17 cellular contexts compared by ENCODE assay signal in genomic region chr5:127419858-127420257, GRCh38.
"Had no signal": no experiment of that assay in that cellular context is flagged by ENCODE, and none has a peak within 500 bp of the region (broad histone marks: within the 10 kb centered on the region; RNA-seq: fewer than 3 reads in every experiment).

No MANE protein-coding gene starts in this region.

- H3K36me3 ChIP-seq: colonic mucosa, right lobe of liver had no signal

- H3K4me1 ChIP-seq: colonic mucosa, foreskin keratinocyte, right lobe of liver had no signal

- H3K27me3 ChIP-seq: colonic mucosa, foreskin keratinocyte, right lobe of liver had no signal

- H3K27ac ChIP-seq: colonic mucosa, foreskin keratinocyte, psoas muscle, right lobe of liver had no signal

- H3K9me3 ChIP-seq: colonic mucosa, psoas muscle, right lobe of liver had no signal

- H3K4me3 ChIP-seq: colonic mucosa, psoas muscle, right lobe of liver had no signal

- DNase-seq: colonic mucosa; dermis blood vessel endothelial cell; effector CD4-positive, alpha-beta T cell; endodermal cell; erythroblast; foreskin keratinocyte; hippocampal formation; mesendoderm; naive B cell; psoas muscle; retina; right lobe of liver; stimulated activated CD4-positive, alpha-beta T cell treated with anti-CD3 and anti-CD28 coated beads, Interleukin-15, amount 100 ng/mL, for 24 hours; stimulated activated CD4-positive, alpha-beta T cell treated with anti-CD3 and anti-CD28 coated beads, Interleukin-1b, Interleukin-23, amount 100 ng/mL, for 48 hours; stimulated activated CD4-positive, alpha-beta T cell treated with anti-CD3 and anti-CD28 coated beads, Interleukin-4, amount 100 ng/mL, for 24 hours; stimulated activated naive B cell treated with anti-CD40 and anti-IgM and Interleukin-4, amounts not matched to agents 10 μg/mL and 1 μg/mL and 100 μg/mL, for 72 hours; stimulated activated naive CD8-positive, alpha-beta T cell treated with anti-CD3 and anti-CD28 coated beads, Interleukin-15, amount 100 ng/mL, for 72 hours had no signal
